Comparison of ENCODE assay signal across 37 cellular contexts in genomic region chr4:42712854-42713253, GRCh38.
"Had no signal": no experiment of that assay in that cellular context is flagged by ENCODE, and none has a peak within 500 bp of the region (broad histone marks: within the 10 kb centered on the region; RNA-seq: fewer than 3 reads in every experiment).

No MANE protein-coding gene starts in this region.

- H3K4me1 ChIP-seq: adrenal gland, ascending aorta, breast epithelium, colonic mucosa, heart left ventricle had no signal

- DNase-seq: activated CD4-positive, alpha-beta memory T cell treated with anti-CD3 and anti-CD28 coated beads for 36 hours; activated CD4-positive, alpha-beta T cell treated with anti-CD3 and anti-CD28 coated beads for 36 hours; activated CD4-positive, alpha-beta T cell treated with anti-CD3 and anti-CD28 coated beads, Interleukin-2, amount 10 ng/mL, durations not matched to agents 24 days and 14 days; activated CD4-positive, CD25-positive, alpha-beta regulatory T cell; activated CD4-positive, CD25-positive, alpha-beta regulatory T cell treated with anti-CD3 and anti-CD28 coated beads, Interleukin-2, amount 50 U/mL, for 72 hours; activated CD8-positive, alpha-beta memory T cell treated with anti-CD3 and anti-CD28 coated beads, Interleukin-2, amount 10 ng/mL, durations not matched to agents 7 days and 5 days; activated CD8-positive, alpha-beta memory T cell treated with anti-CD3 and anti-CD28 coated beads, Interleukin-2, amount 50 U/mL, for 4 hours; activated CD8-positive, alpha-beta T cell treated with anti-CD3 and anti-CD28 coated beads, Interleukin-2, amount 10 ng/mL, durations not matched to agents 7 days and 5 days; activated effector memory CD4-positive, alpha-beta T cell treated with anti-CD3 and anti-CD28 coated beads, Interleukin-2, amount 50 U/mL, for 16 hours; activated naive CD4-positive, alpha-beta T cell treated with anti-CD3 and anti-CD28 coated beads for 36 hours; activated naive CD8-positive, alpha-beta T cell treated with anti-CD3 and anti-CD28 coated beads for 36 hours; activated naive CD8-positive, alpha-beta T cell treated with anti-CD3 and anti-CD28 coated beads, Interleukin-2, amount 50 U/mL, for 24 hours; activated T-cell treated with anti-CD3 and anti-CD28 coated beads, Interleukin-2, amount 50 U/mL, for 1 hour; activated T-cell treated with anti-CD3 and anti-CD28 coated beads, Interleukin-2, amount 50 U/mL, for 48 hours; adrenal gland; amygdala; central memory CD4-positive, alpha-beta T cell; cerebellar nuclear complex; colonic mucosa; dorsolateral prefrontal cortex; effector memory CD4-positive, alpha-beta T cell; endodermal cell; foreskin fibroblast; heart left ventricle; T-helper 17 cell; T1000; WERI-Rb-1 had no signal

- H3K4me3 ChIP-seq: adrenal gland, ascending aorta, breast epithelium, cardiac muscle cell, colonic mucosa, dorsolateral prefrontal cortex, heart left ventricle had no signal

- H3K36me3 ChIP-seq: adrenal gland, ascending aorta, breast epithelium, cardiac muscle cell, colonic mucosa, heart left ventricle, WERI-Rb-1 had no signal

- H3K4me3 Mint-ChIP-seq: activated CD4-positive, alpha-beta memory T cell treated with anti-CD3 and anti-CD28 coated beads for 36 hours; activated CD4-positive, alpha-beta T cell treated with anti-CD3 and anti-CD28 coated beads for 36 hours; activated CD4-positive, alpha-beta T cell treated with anti-CD3 and anti-CD28 coated beads, Interleukin-2, amount 10 ng/mL, durations not matched to agents 24 days and 14 days; activated CD8-positive, alpha-beta memory T cell treated with anti-CD3 and anti-CD28 coated beads, Interleukin-2, amount 10 ng/mL, durations not matched to agents 7 days and 5 days; activated CD8-positive, alpha-beta T cell treated with anti-CD3 and anti-CD28 coated beads, Interleukin-2, amount 10 ng/mL, durations not matched to agents 7 days and 5 days; activated naive CD4-positive, alpha-beta T cell treated with anti-CD3 and anti-CD28 coated beads for 36 hours; activated naive CD4-positive, alpha-beta T cell treated with anti-CD3 and anti-CD28 coated beads, Interleukin-2, amount 50 U/mL, for 24 hours; activated naive CD8-positive, alpha-beta T cell treated with anti-CD3 and anti-CD28 coated beads for 36 hours; activated naive CD8-positive, alpha-beta T cell treated with anti-CD3 and anti-CD28 coated beads, Interleukin-2, amount 50 U/mL, for 24 hours; activated T-helper 1 cell treated with anti-CD3 and anti-CD28 coated beads, Interleukin-12 subunit alpha, Interleukin-12 subunit beta, Interleukin-2, Interleukin-4 antibody, amounts not matched to agents 30 ng/mL and 10 ng/mL and 1 ng/mL, durations not matched to agents 14 hours and 24 hours and 36 hours; brain; dendritic cell treated with granulocyte-macrophage colony-stimulating factor and Interleukin-4, amounts not matched to agents 40 ng/mL and 50 ng/mL, for 4 days; endodermal cell; T-helper 17 cell; T-helper 2 cell treated with Interferon-gamma antibody and Interleukin-4, amounts not matched to agents 5 μg/mL and 100 μg/mL, for 36 hours had no signal

- H3K4me1 Mint-ChIP-seq: activated CD4-positive, alpha-beta T cell treated with anti-CD3 and anti-CD28 coated beads for 36 hours; activated CD4-positive, alpha-beta T cell treated with anti-CD3 and anti-CD28 coated beads, Interleukin-2, amount 10 ng/mL, durations not matched to agents 24 days and 14 days; activated CD8-positive, alpha-beta memory T cell treated with anti-CD3 and anti-CD28 coated beads, Interleukin-2, amount 10 ng/mL, durations not matched to agents 7 days and 5 days; activated naive CD4-positive, alpha-beta T cell treated with anti-CD3 and anti-CD28 coated beads, Interleukin-2, amount 50 U/mL, for 24 hours had no signal

- H3K9me3 Mint-ChIP-seq: activated CD4-positive, alpha-beta memory T cell treated with anti-CD3 and anti-CD28 coated beads for 36 hours; activated CD4-positive, alpha-beta T cell treated with anti-CD3 and anti-CD28 coated beads, Interleukin-2, amount 10 ng/mL, durations not matched to agents 24 days and 14 days; activated naive CD4-positive, alpha-beta T cell treated with anti-CD3 and anti-CD28 coated beads for 36 hours; activated naive CD4-positive, alpha-beta T cell treated with anti-CD3 and anti-CD28 coated beads, Interleukin-2, amount 50 U/mL, for 24 hours; activated naive CD8-positive, alpha-beta T cell treated with anti-CD3 and anti-CD28 coated beads for 36 hours; activated naive CD8-positive, alpha-beta T cell treated with anti-CD3 and anti-CD28 coated beads, Interleukin-2, amount 50 U/mL, for 24 hours; activated T-helper 1 cell treated with anti-CD3 and anti-CD28 coated beads, Interleukin-12 subunit alpha, Interleukin-12 subunit beta, Interleukin-2, Interleukin-4 antibody, amounts not matched to agents 30 ng/mL and 10 ng/mL and 1 ng/mL, durations not matched to agents 14 hours and 24 hours and 36 hours; activated T-helper 2 cell treated with anti-CD3 and anti-CD28 coated beads, Interferon-gamma antibody, Interleukin-2, Interleukin-4, amounts not matched to agents 10 μg/mL and 5 μg/mL and 100 μg/mL, durations not matched to agents 14 hours and 24 hours and 36 hours; brain; dendritic cell treated with granulocyte-macrophage colony-stimulating factor and Interleukin-4, amounts not matched to agents 40 ng/mL and 50 ng/mL, for 4 days; endodermal cell; T-helper 2 cell treated with Interferon-gamma antibody and Interleukin-4, amounts not matched to agents 5 μg/mL and 100 μg/mL, for 36 hours had no signal

- H3K27ac Mint-ChIP-seq: activated CD4-positive, alpha-beta memory T cell treated with anti-CD3 and anti-CD28 coated beads for 36 hours; activated CD4-positive, alpha-beta T cell treated with anti-CD3 and anti-CD28 coated beads for 36 hours; activated CD4-positive, alpha-beta T cell treated with anti-CD3 and anti-CD28 coated beads, Interleukin-2, amount 10 ng/mL, durations not matched to agents 24 days and 14 days; activated CD8-positive, alpha-beta memory T cell treated with anti-CD3 and anti-CD28 coated beads, Interleukin-2, amount 10 ng/mL, durations not matched to agents 7 days and 5 days; activated CD8-positive, alpha-beta T cell treated with anti-CD3 and anti-CD28 coated beads, Interleukin-2, amount 10 ng/mL, durations not matched to agents 7 days and 5 days; activated naive CD4-positive, alpha-beta T cell treated with anti-CD3 and anti-CD28 coated beads for 36 hours; activated naive CD4-positive, alpha-beta T cell treated with anti-CD3 and anti-CD28 coated beads, Interleukin-2, amount 50 U/mL, for 24 hours; activated naive CD8-positive, alpha-beta T cell treated with anti-CD3 and anti-CD28 coated beads for 36 hours; activated naive CD8-positive, alpha-beta T cell treated with anti-CD3 and anti-CD28 coated beads, Interleukin-2, amount 50 U/mL, for 24 hours; activated T-helper 1 cell treated with anti-CD3 and anti-CD28 coated beads, Interleukin-12 subunit alpha, Interleukin-12 subunit beta, Interleukin-2, Interleukin-4 antibody, amounts not matched to agents 30 ng/mL and 10 ng/mL and 1 ng/mL, durations not matched to agents 14 hours and 24 hours and 36 hours; activated T-helper 2 cell treated with anti-CD3 and anti-CD28 coated beads, Interferon-gamma antibody, Interleukin-2, Interleukin-4, amounts not matched to agents 10 μg/mL and 5 μg/mL and 100 μg/mL, durations not matched to agents 14 hours and 24 hours and 36 hours; brain; dendritic cell treated with granulocyte-macrophage colony-stimulating factor and Interleukin-4, amounts not matched to agents 40 ng/mL and 50 ng/mL, for 4 days; endodermal cell; T-helper 17 cell; T-helper 2 cell treated with Interferon-gamma antibody and Interleukin-4, amounts not matched to agents 5 μg/mL and 100 μg/mL, for 36 hours had no signal

- H3K27ac ChIP-seq: adrenal gland, ascending aorta, breast epithelium, cardiac muscle cell, colonic mucosa, heart left ventricle, WERI-Rb-1 had no signal

- H3K36me3 Mint-ChIP-seq: activated CD4-positive, alpha-beta memory T cell treated with anti-CD3 and anti-CD28 coated beads for 36 hours; activated CD8-positive, alpha-beta memory T cell treated with anti-CD3 and anti-CD28 coated beads, Interleukin-2, amount 10 ng/mL, durations not matched to agents 7 days and 5 days; activated naive CD4-positive, alpha-beta T cell treated with anti-CD3 and anti-CD28 coated beads, Interleukin-2, amount 50 U/mL, for 24 hours; activated naive CD8-positive, alpha-beta T cell treated with anti-CD3 and anti-CD28 coated beads for 36 hours; brain had no signal

- H3K27me3 Mint-ChIP-seq: activated CD8-positive, alpha-beta memory T cell treated with anti-CD3 and anti-CD28 coated beads, Interleukin-2, amount 10 ng/mL, durations not matched to agents 7 days and 5 days; activated naive CD8-positive, alpha-beta T cell treated with anti-CD3 and anti-CD28 coated beads for 36 hours; activated naive CD8-positive, alpha-beta T cell treated with anti-CD3 and anti-CD28 coated beads, Interleukin-2, amount 50 U/mL, for 24 hours; brain; dendritic cell treated with granulocyte-macrophage colony-stimulating factor and Interleukin-4, amounts not matched to agents 40 ng/mL and 50 ng/mL, for 4 days had no signal

- H3K9me3 ChIP-seq: adrenal gland, ascending aorta, breast epithelium, colonic mucosa, heart left ventricle had no signal

- H3K27me3 ChIP-seq: adrenal gland, ascending aorta, breast epithelium, cardiac muscle cell, colonic mucosa, heart left ventricle had no signal

- ATAC-seq: activated CD4-positive, alpha-beta T cell treated with anti-CD3 and anti-CD28 coated beads for 36 hours; activated CD8-positive, alpha-beta memory T cell treated with anti-CD3 and anti-CD28 coated beads, Interleukin-2, amount 10 ng/mL, durations not matched to agents 7 days and 5 days; activated CD8-positive, alpha-beta T cell treated with anti-CD3 and anti-CD28 coated beads, Interleukin-2, amount 10 ng/mL, durations not matched to agents 7 days and 5 days; activated naive CD8-positive, alpha-beta T cell treated with anti-CD3 and anti-CD28 coated beads, Interleukin-2, amount 50 U/mL, for 24 hours; esophagus mucosa; T-helper 17 cell had no signal
